1 cellular context compared by ENCODE assay signal in the genomic region with DNA sequence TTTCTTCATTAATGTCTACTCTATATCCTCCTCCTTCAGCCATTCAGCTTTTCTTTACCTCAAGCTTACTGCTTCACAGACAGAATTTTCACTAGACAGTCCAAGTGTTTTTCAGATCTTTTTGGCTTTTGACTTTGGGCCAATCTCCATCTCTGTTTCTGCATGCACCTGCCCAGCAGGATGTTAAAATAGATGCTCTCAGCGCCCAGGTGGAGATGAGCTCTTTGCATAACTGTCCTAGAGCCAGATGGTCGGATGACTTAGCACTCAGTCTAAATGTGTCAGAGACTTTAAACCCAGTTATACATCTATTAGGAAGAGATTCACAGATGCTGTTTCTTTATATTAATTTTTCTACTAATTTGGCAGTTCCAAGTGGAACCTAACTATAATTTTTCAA.
TF ChIP-seq lines count a peak whose summit lies in the region.

No MANE protein-coding gene starts in this region.

TF ChIP-seq in H1, 55 proteins besides CTCF, POLR2A, EP300 and RAD21 (continued from another document):
- TF ChIP-seq RNF2 (IDR thresholded peaks at IDR 0.05; ENCODE audit: borderline replicate concordance, low read depth, low read length, missing control alignments, poor library complexity, severe bottlenecking), result no peak
